In genomic region chr19:39319892-39320168, GRCh38 we compare ENCODE assay signal across 8 cellular contexts. TPM values are rescaled to one million over a fixed set of nuclear protein-coding genes. Genes with fewer than 3 reads are reported as not detected.
DNase-seq lines count a peak whose midpoint lies in the region; ATAC-seq and TF ChIP-seq lines count a peak whose summit lies in the region.
"Had no signal": no experiment of that assay in that cellular context is flagged by ENCODE, and none has a peak within 500 bp of the region (broad histone marks: within the 10 kb centered on the region; RNA-seq: fewer than 3 reads in every experiment).

No MANE protein-coding gene starts in this region.

- H3K36me3 ChIP-seq in DND-41 (ENCODE audit: insufficient read depth, low read length): peaks cover 13% of the 10 kb centered on the region
- no peaks in the 10 kb centered on the region for H3K36me3 ChIP-seq in NT2/D1 (ENCODE audit: insufficient read depth, insufficient read length, low read length)
- no peaks in the 10 kb centered on the region for H3K36me3 ChIP-seq in ectodermal cell (ENCODE audit: control insufficient read depth, insufficient read depth, low read length)
- H3K36me3 ChIP-seq in prostate gland: no peaks in the 10 kb centered on the region
- H3K36me3 ChIP-seq in transverse colon: no peaks in the 10 kb centered on the region

- DNase-seq in DND-41: no peak
- no peak for DNase-seq in NT2/D1 (ENCODE audit: low read depth, low spot score)
- DNase-seq in prostate gland (ENCODE audit: low spot score): no peak
- DNase-seq in transverse colon: no peak

- H3K27ac ChIP-seq in DND-41 (ENCODE audit: low read length) (peak overlapping the region; percentile 71; the same call in 1 of the 2 replicates), ectodermal cell (ENCODE audit: insufficient read depth, low read depth, low read length, poor library complexity, severe bottlenecking) (no peak overlapping the region), prostate gland (no peak overlapping the region), transverse colon (no peak overlapping the region)

- TF ChIP-seq CTCF in DND-41 (IDR thresholded peaks at IDR 0.05; ENCODE audit: borderline replicate concordance, extremely low read depth, low read length, poor library complexity, severe bottlenecking) (no peak), prostate gland (IDR thresholded peaks at IDR 0.05) (no peak), transverse colon (IDR thresholded peaks at IDR 0.05) (no peak)

- H3K9me3 ChIP-seq in DND-41 (ENCODE audit: insufficient read depth, low read length, severe bottlenecking): no peaks in the 10 kb centered on the region
- H3K9me3 ChIP-seq in NT2/D1 (ENCODE audit: insufficient read depth, low read length): no peaks in the 10 kb centered on the region
- no peaks in the 10 kb centered on the region for H3K9me3 ChIP-seq in ectodermal cell (ENCODE audit: control insufficient read depth, low read length)
- no peaks in the 10 kb centered on the region for H3K9me3 ChIP-seq in prostate gland
- H3K9me3 ChIP-seq in transverse colon: no peaks in the 10 kb centered on the region

- no peak for TF ChIP-seq POLR2A in prostate gland (IDR thresholded peaks at IDR 0.05)
- TF ChIP-seq POLR2A in transverse colon (IDR thresholded peaks at IDR 0.05): no peak

- H3K4me2 ChIP-seq in DND-41 (ENCODE audit: insufficient read depth, low read length): peak overlapping the region; percentile 98

- H3K27me3 ChIP-seq in DND-41 (ENCODE audit: insufficient read depth, low read length, poor library complexity): no peaks in the 10 kb centered on the region
- peaks cover 21% of the 10 kb centered on the region for H3K27me3 ChIP-seq in NT2/D1 (ENCODE audit: insufficient read depth, insufficient read length)
- peaks cover 18% of the 10 kb centered on the region for H3K27me3 ChIP-seq in ectodermal cell (ENCODE audit: control insufficient read depth, insufficient read depth, low read length, poor library complexity, severe bottlenecking)
- H3K27me3 ChIP-seq in prostate gland (replicated peaks; ENCODE audit: insufficient read depth): no peaks in the 10 kb centered on the region
- H3K27me3 ChIP-seq in transverse colon: peaks cover 10% of the 10 kb centered on the region

- peaks cover 24% of the 10 kb centered on the region for H3K4me1 ChIP-seq in DND-41 (ENCODE audit: insufficient read depth, low read length)
- no peaks in the 10 kb centered on the region for H3K4me1 ChIP-seq in NT2/D1 (ENCODE audit: insufficient read depth, insufficient read length)
- H3K4me1 ChIP-seq in ectodermal cell (ENCODE audit: control insufficient read depth, insufficient read depth, low read length): peaks cover 7% of the 10 kb centered on the region
- no peaks in the 10 kb centered on the region for H3K4me1 ChIP-seq in prostate gland (replicated peaks)
- H3K4me1 ChIP-seq in transverse colon: peaks cover 0 to 8% (median 4%) of the 10 kb centered on the region in 4 donors

- H3K79me2 ChIP-seq in DND-41 (ENCODE audit: insufficient read depth, low read length): peaks cover 12% of the 10 kb centered on the region; the same call in 1 of the 2 replicates

- H3K4me3 ChIP-seq in DND-41 (ENCODE audit: low read depth in 1 of 2, low read length in 2 of 2) (peak overlapping the region; percentile 76 to 98; a peak in 3 of 4 replicates), NT2/D1 (ENCODE audit: insufficient read length, low read depth) (peak overlapping the region; percentile 78), ectodermal cell (ENCODE audit: insufficient read depth, low read depth, low read length) (peak overlapping the region; percentile 65), prostate gland (peak overlapping the region; percentile 46 to 58), transverse colon (peak overlapping the region in 1 of 4 donors; percentile 48)

- H4K20me1 ChIP-seq in DND-41 (ENCODE audit: insufficient read depth, low read length): no peaks in the 10 kb centered on the region; the same call in 1 of the 2 replicates

- ATAC-seq in DND-41 (ENCODE audit: insufficient read depth, low read depth) (no peak), HG02973 (IDR thresholded peaks at IDR 0.05; ENCODE audit: unreplicated experiment) (no peak), HG03439 (IDR thresholded peaks at IDR 0.05; ENCODE audit: unreplicated experiment) (no peak)

- H3K9ac ChIP-seq in DND-41 (ENCODE audit: low read depth, low read length) (peak overlapping the region; percentile 85), NT2/D1 (ENCODE audit: insufficient read length, low read depth) (peak overlapping the region; percentile 82)

- in situ Hi-C loops in transverse colon (cut with MboI; ENCODE audit: low pct_ligation_motif_present in 1 of 4, low pct_unique_long_range_greater_than_20kb in 1 of 4, low sequenced_read_pairs in 3 of 4): loop anchor here in 2 of 4 donors (10.0 kb wide), 2 partner anchors 125 to 205 kb away; partner anchors contain the start of gene NCCRP1 (in 1 of the 2)

- 11 to 15% methylated on average over 4 to 7 of the region's 10 CpGs for WGBS in ectodermal cell, 2 experiments
- WGBS in prostate gland: 33% methylated on average over 3 of the region's 10 CpGs
- WGBS in transverse colon (ENCODE audit: low coverage in 1 of 2), 2 donors: 35% methylated on average over 8 of the region's 10 CpGs; no CpG with 5 or more reads in 1 of the 2 donors

- H2AFZ ChIP-seq in DND-41 (ENCODE audit: low read depth, low read length): peak overlapping the region; percentile 85

- intact Hi-C loops in prostate gland (cut with DNase I): loop anchor here (10.0 kb wide), 1 partner anchor 355 kb away; no protein-coding TSS in a partner anchor
- intact Hi-C loops in transverse colon (cut with DNase I; ENCODE audit: low total_unique reads): no loop called here

- TF ChIP-seq EP300 in transverse colon (IDR thresholded peaks at IDR 0.05; ENCODE audit: low read depth): no peak

RNA-seq across cellular contexts. Expression of gene LRFN1, which starts 0.8 kb away (rescaled TPM):
- polyA plus RNA-seq in ectodermal cell (2013, experiment 1 of 4): 5.3 TPM
- polyA plus RNA-seq in ectodermal cell (2013, experiment 2 of 4): 6.9 TPM
- polyA plus RNA-seq in ectodermal cell (2013, experiment 3 of 4): 5.9 TPM
- polyA plus RNA-seq in ectodermal cell (2013, experiment 4 of 4): 6.9 TPM
- 1 to 10 TPM; 4.2 to 5.6 TPM for total RNA-seq in prostate gland
- under 1 TPM in 2 of 4 donors, not detected in 2; 0.14 to 0.64 TPM for total RNA-seq in transverse colon

RNA-seq across cellular contexts. Expression of gene GMFG, which starts 16.0 kb away (rescaled TPM):
- polyA plus RNA-seq in ectodermal cell (2013, experiment 1 of 4): 1.2 TPM
- not detected for polyA plus RNA-seq in ectodermal cell (2013, experiment 2 of 4)
- polyA plus RNA-seq in ectodermal cell (2013, experiment 3 of 4): 1.0 TPM
- 0.61 TPM for polyA plus RNA-seq in ectodermal cell (2013, experiment 4 of 4)
- 10 to 100 TPM in 1 of 2 donors, 1 to 10 TPM in 1; 1.5 to 10.2 TPM for total RNA-seq in prostate gland
- total RNA-seq in transverse colon: 10 to 100 TPM in 2 of 4 donors, 1 to 10 TPM in 1, not detected in 1; 7.6 to 18.7 (median 17.6) TPM

RNA-seq across cellular contexts. Expression of gene SAMD4B, which starts 22.4 kb away (rescaled TPM):
- 159 TPM for polyA plus RNA-seq in ectodermal cell (2013, experiment 1 of 4)
- 153 TPM for polyA plus RNA-seq in ectodermal cell (2013, experiment 2 of 4)
- 126 TPM for polyA plus RNA-seq in ectodermal cell (2013, experiment 3 of 4)
- polyA plus RNA-seq in ectodermal cell (2013, experiment 4 of 4): 135 TPM
- total RNA-seq in prostate gland (100 to 1,000 TPM; 133 to 227 TPM), transverse colon (100 to 1,000 TPM in 1 of 4 donors, 10 to 100 TPM in 3; 60.7 to 102 (median 77.1) TPM)

RNA-seq across cellular contexts. Expression of gene IFNL1, which starts 23.6 kb away (rescaled TPM):
- polyA plus RNA-seq in ectodermal cell (2013, experiment 1 of 4): not detected
- polyA plus RNA-seq in ectodermal cell (2013, experiment 2 of 4): not detected
- polyA plus RNA-seq in ectodermal cell (2013, experiment 3 of 4): not detected
- not detected for polyA plus RNA-seq in ectodermal cell (2013, experiment 4 of 4)
- not detected for total RNA-seq in prostate gland
- not detected for total RNA-seq in transverse colon
- total RNA-seq: lung had no signal

RNA-seq across cellular contexts. Expression of gene IFNL2, which starts 51.6 kb away (rescaled TPM):
- not detected for polyA plus RNA-seq in ectodermal cell (2013, experiment 1 of 4)
- not detected for polyA plus RNA-seq in ectodermal cell (2013, experiment 2 of 4)
- not detected for polyA plus RNA-seq in ectodermal cell (2013, experiment 3 of 4)
- polyA plus RNA-seq in ectodermal cell (2013, experiment 4 of 4): not detected
- total RNA-seq in prostate gland (not detected), transverse colon (not detected)
- total RNA-seq: lung had no signal
- polyA plus RNA-seq: lung had no signal
